20 cellular contexts compared by ENCODE assay signal in the genomic region with DNA sequence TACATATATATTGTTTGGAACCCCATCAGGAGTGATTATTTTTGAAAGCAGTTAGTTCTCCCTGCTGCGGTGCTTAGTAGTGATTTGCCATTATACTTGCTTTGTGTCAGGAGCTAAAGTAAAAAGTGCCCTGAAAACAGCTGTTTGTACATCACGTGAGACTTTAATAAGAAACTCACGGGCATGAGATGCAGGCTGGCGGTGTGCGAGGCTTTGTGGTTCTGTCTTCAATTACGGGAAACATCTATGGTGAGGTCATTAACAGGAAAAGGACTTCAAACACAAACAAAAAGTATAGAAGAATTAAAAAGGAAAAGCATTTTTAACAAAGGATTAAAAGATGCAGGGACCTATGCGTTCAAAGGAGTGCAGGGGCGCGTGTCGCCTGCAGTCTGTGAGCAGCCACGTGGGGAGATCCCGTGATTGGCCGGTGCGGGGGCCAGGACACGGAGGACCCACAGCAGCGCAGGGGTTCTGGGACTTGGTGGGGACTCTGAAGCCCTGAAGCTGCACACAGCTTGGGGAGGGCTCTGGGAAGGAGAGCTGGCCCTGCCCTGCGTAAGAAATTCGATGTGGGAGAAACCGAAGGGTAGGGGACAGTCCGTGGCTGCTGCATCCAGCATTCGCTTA.
DNase-seq lines count a peak whose midpoint lies in the region; ATAC-seq lines count a peak whose summit lies in the region.
"Had no signal": no experiment of that assay in that cellular context is flagged by ENCODE, and none has a peak within 500 bp of the region (broad histone marks: within the 10 kb centered on the region; RNA-seq: fewer than 3 reads in every experiment).

No MANE protein-coding gene starts in this region.

- no peak overlapping the region for H3K4me3 Mint-ChIP-seq in activated CD4-positive, alpha-beta memory T cell treated with anti-CD3 and anti-CD28 coated beads, Interleukin-2, amount 10 ng/mL, durations not matched to agents 7 days and 5 days
- H3K4me3 Mint-ChIP-seq: activated B cell treated with CpG ODN at 0.5 μM for 24 hours; activated CD8-positive, alpha-beta memory T cell treated with anti-CD3 and anti-CD28 coated beads, Interleukin-2, amount 10 ng/mL, durations not matched to agents 7 days and 5 days had no signal

- H3K9me3 Mint-ChIP-seq in activated CD4-positive, alpha-beta memory T cell treated with anti-CD3 and anti-CD28 coated beads, Interleukin-2, amount 10 ng/mL, durations not matched to agents 7 days and 5 days, result peaks cover 13% of the 10 kb centered on the region
- H3K9me3 Mint-ChIP-seq: activated B cell treated with CpG ODN at 0.5 μM for 24 hours had no signal

- POLR2A ChIA-PET in activated CD4-positive, alpha-beta memory T cell treated with anti-CD3 and anti-CD28 coated beads, Interleukin-2, amount 10 ng/mL, durations not matched to agents 7 days and 5 days (lab: Charles Lee), result interaction anchor here (0.6 to 1.9 kb wide), 4 partner anchors 241 to 269 kb away, joined by 3 to 6 read pairs (median 4); a partner anchor contains a TSS

- no peak for ATAC-seq in HG03432 (IDR thresholded peaks at IDR 0.05; ENCODE audit: unreplicated experiment)
- ATAC-seq: activated CD8-positive, alpha-beta memory T cell treated with anti-CD3 and anti-CD28 coated beads, Interleukin-2, amount 10 ng/mL, durations not matched to agents 7 days and 5 days; gastrocnemius medialis; GM12878 had no signal

- peaks cover 28% of the 10 kb centered on the region for H3K4me1 Mint-ChIP-seq in activated CD4-positive, alpha-beta memory T cell treated with anti-CD3 and anti-CD28 coated beads, Interleukin-2, amount 10 ng/mL, durations not matched to agents 7 days and 5 days
- H3K4me1 Mint-ChIP-seq: activated B cell treated with CpG ODN at 0.5 μM for 24 hours had no signal

- H3K36me3 Mint-ChIP-seq in activated CD4-positive, alpha-beta memory T cell treated with anti-CD3 and anti-CD28 coated beads, Interleukin-2, amount 10 ng/mL, durations not matched to agents 7 days and 5 days (ENCODE audit: low read depth), result peaks cover 17% of the 10 kb centered on the region

- H3K27me3 Mint-ChIP-seq in activated CD4-positive, alpha-beta memory T cell treated with anti-CD3 and anti-CD28 coated beads, Interleukin-2, amount 10 ng/mL, durations not matched to agents 7 days and 5 days, result peaks cover 2% of the 10 kb centered on the region
- H3K27me3 Mint-ChIP-seq: activated B cell treated with CpG ODN at 0.5 μM for 24 hours had no signal

- CTCF ChIA-PET in activated CD4-positive, alpha-beta memory T cell treated with anti-CD3 and anti-CD28 coated beads, Interleukin-2, amount 10 ng/mL, durations not matched to agents 7 days and 5 days (lab: Charles Lee), result no interaction called here

- peak overlapping the region; percentile 73 for H3K27ac Mint-ChIP-seq in activated CD4-positive, alpha-beta memory T cell treated with anti-CD3 and anti-CD28 coated beads, Interleukin-2, amount 10 ng/mL, durations not matched to agents 7 days and 5 days
- H3K27ac Mint-ChIP-seq: activated B cell treated with CpG ODN at 0.5 μM for 24 hours; activated CD8-positive, alpha-beta memory T cell treated with anti-CD3 and anti-CD28 coated beads, Interleukin-2, amount 10 ng/mL, durations not matched to agents 7 days and 5 days had no signal

- DNase-seq in AG08395 (ENCODE audit: low spot score), result peak; percentile 49
- peak; percentile 66 for DNase-seq in AG20443 (ENCODE audit: low spot score)
- peak; percentile 54 for DNase-seq in activated CD4-positive, alpha-beta memory T cell treated with anti-CD3 and anti-CD28 coated beads, Interleukin-2, amount 10 ng/mL, durations not matched to agents 7 days and 5 days
- DNase-seq in fibroblast of gingiva (ENCODE audit: low read depth), result peak; percentile 71
- no peak for DNase-seq in ureter (ENCODE audit: low spot score)
- DNase-seq in germinal center (ENCODE audit: low spot score), result no peak
- DNase-seq in hippocampal formation (lab: John Stamatoyannopoulos, UW), result no peak
- DNase-seq: activated B cell treated with CpG ODN at 0.5 μM for 24 hours; activated CD8-positive, alpha-beta memory T cell treated with anti-CD3 and anti-CD28 coated beads, Interleukin-2, amount 10 ng/mL, durations not matched to agents 7 days and 5 days; AML-193; amniotic stem cell; DMS53; gastrocnemius medialis; NCI-H187; retina; stimulated activated CD4-positive, alpha-beta T cell treated with anti-CD3 and anti-CD28 coated beads, Interleukin-4, amount 100 ng/mL, for 1 hour; stimulated activated naive CD4-positive, alpha-beta T cell treated with Interleukin-2 at 50 U/mL for 16 hours; T-helper 9 cell had no signal

Comparison
In these comparisons a context has a peak if more than half of its experiments do, and no peak if none do; other contexts are left out.
1. DNase-seq: peak in AG08395 (single experiment), AG20443 (single experiment), activated CD4-positive, alpha-beta memory T cell treated with anti-CD3 and anti-CD28 coated beads, Interleukin-2, amount 10 ng/mL, durations not matched to agents 7 days and 5 days (single experiment) and fibroblast of gingiva (single experiment); none in ureter (single experiment), germinal center (single experiment) and hippocampal formation (0 of 2).